ENCODE assay signal across 21 cellular contexts in the genomic region with DNA sequence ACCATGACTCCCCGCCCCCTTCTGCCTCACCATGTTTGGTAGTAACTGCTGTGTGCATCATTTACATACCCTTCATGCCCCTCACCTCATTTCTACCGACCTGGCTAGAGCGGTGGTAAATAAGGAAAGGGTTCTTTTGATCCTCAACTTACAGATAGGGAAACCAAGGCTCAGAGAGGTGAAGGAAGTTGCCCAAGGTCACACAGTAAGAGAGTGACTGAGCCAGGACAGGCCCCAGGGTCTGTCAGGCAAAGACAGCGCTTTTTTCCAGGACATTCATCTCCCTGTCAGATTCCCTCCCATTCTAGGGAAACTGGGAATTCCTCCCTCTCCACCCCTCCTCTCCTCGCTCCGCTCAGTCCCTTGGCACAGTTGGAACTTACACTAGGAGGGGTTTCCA. TPM values are rescaled to one million over a fixed set of nuclear protein-coding genes. Genes with fewer than 3 reads are reported as not detected.
"Had no signal": no experiment of that assay in that cellular context is flagged by ENCODE, and none has a peak within 500 bp of the region (broad histone marks: within the 10 kb centered on the region; RNA-seq: fewer than 3 reads in every experiment).

No MANE protein-coding gene starts in this region.

- H3K36me3 ChIP-seq: breast epithelium, colonic mucosa, esophagus muscularis mucosa, gastrocnemius medialis, sigmoid colon, thoracic aorta, upper lobe of right lung had no signal

- H3K4me3 Mint-ChIP-seq: activated naive CD4-positive, alpha-beta T cell treated with anti-CD3 and anti-CD28 coated beads, Interleukin-2, amount 50 U/mL, for 24 hours; stimulated activated naive B cell treated with anti-CD40 and anti-IgM and Interleukin-4, amounts not matched to agents 10 μg/mL and 1 μg/mL and 100 μg/mL, for 72 hours; T-helper 2 cell treated with Interferon-gamma antibody and Interleukin-4, amounts not matched to agents 5 μg/mL and 100 μg/mL, for 36 hours had no signal

- H3K4me1 ChIP-seq: breast epithelium, colonic mucosa had no signal

- H3K4me3 ChIP-seq: breast epithelium, colonic mucosa, gastrocnemius medialis, sigmoid colon, smooth muscle cell, thoracic aorta, upper lobe of right lung had no signal

- H3K27ac Mint-ChIP-seq: activated naive CD4-positive, alpha-beta T cell treated with anti-CD3 and anti-CD28 coated beads, Interleukin-2, amount 50 U/mL, for 24 hours; stimulated activated naive B cell treated with anti-CD40 and anti-IgM and Interleukin-4, amounts not matched to agents 10 μg/mL and 1 μg/mL and 100 μg/mL, for 72 hours; T-helper 2 cell treated with Interferon-gamma antibody and Interleukin-4, amounts not matched to agents 5 μg/mL and 100 μg/mL, for 36 hours had no signal

- H3K4me2 ChIP-seq: smooth muscle cell had no signal

- ATAC-seq: gastrocnemius medialis; naive thymus-derived CD8-positive, alpha-beta T cell; SK-N-SH treated with all-trans-retinoic acid at 6 μM for 48 hours; stimulated activated naive B cell treated with anti-CD40 and anti-IgM and Interleukin-4, amounts not matched to agents 10 μg/mL and 1 μg/mL and 100 μg/mL, for 72 hours; upper lobe of right lung had no signal

- H3K9me3 ChIP-seq: breast epithelium, colonic mucosa, esophagus muscularis mucosa, gastrocnemius medialis, sigmoid colon, thoracic aorta, upper lobe of right lung had no signal

- H3K27ac ChIP-seq: breast epithelium, colonic mucosa, gastrocnemius medialis, sigmoid colon, thoracic aorta, upper lobe of right lung had no signal

- DNase-seq: activated gamma-delta T cell treated with Interleukin-2 at 50 U/mL for 16 hours; activated T-cell treated with anti-CD3 and anti-CD28 coated beads, Interleukin-2, amount 50 U/mL, for 1 hour; aorta; colonic mucosa; gastrocnemius medialis; hypothalamus; mesendoderm; naive thymus-derived CD8-positive, alpha-beta T cell; nucleus accumbens; sigmoid colon; stimulated activated CD4-positive, alpha-beta T cell treated with anti-CD3 and anti-CD28 coated beads, Interleukin-2, amount 100 ng/mL, for 48 hours; stimulated activated CD8-positive, alpha-beta memory T cell treated with anti-CD3 and anti-CD28 coated beads, Interleukin-4, amount 100 ng/mL, for 48 hours; stimulated activated naive B cell treated with anti-CD40 and anti-IgM and Interleukin-4, amounts not matched to agents 10 μg/mL and 1 μg/mL and 100 μg/mL, for 72 hours; upper lobe of right lung had no signal

- H3K9me3 Mint-ChIP-seq: activated naive CD4-positive, alpha-beta T cell treated with anti-CD3 and anti-CD28 coated beads, Interleukin-2, amount 50 U/mL, for 24 hours; stimulated activated naive B cell treated with anti-CD40 and anti-IgM and Interleukin-4, amounts not matched to agents 10 μg/mL and 1 μg/mL and 100 μg/mL, for 72 hours; T-helper 2 cell treated with Interferon-gamma antibody and Interleukin-4, amounts not matched to agents 5 μg/mL and 100 μg/mL, for 36 hours had no signal

- H3K36me3 Mint-ChIP-seq: activated naive CD4-positive, alpha-beta T cell treated with anti-CD3 and anti-CD28 coated beads, Interleukin-2, amount 50 U/mL, for 24 hours had no signal

RNA-seq across cellular contexts. Expression of a gene that starts 1.9 kb away (rescaled TPM):
- total RNA-seq: naive thymus-derived CD8-positive, alpha-beta T cell had no signal
- polyA plus RNA-seq: aorta; naive thymus-derived CD8-positive, alpha-beta T cell had no signal
